Comparison of ENCODE assay signal across 8 cellular contexts in genomic region chr5:143229896-143230675, GRCh38.
DNase-seq lines count a peak whose midpoint lies in the region; ATAC-seq and TF ChIP-seq lines count a peak whose summit lies in the region.

No MANE protein-coding gene starts in this region.

- H3K9me3 ChIP-seq in mucosa of descending colon, result no peaks in the 10 kb centered on the region

- H3K27ac Mint-ChIP-seq in IgD-negative memory B cell, result peak overlapping the region in 1 of 3 donors; percentile 41
- H3K27ac Mint-ChIP-seq in activated naive CD8-positive, alpha-beta T cell treated with anti-CD3 and anti-CD28 coated beads, Interleukin-2, amount 50 U/mL, for 24 hours, result peak overlapping the region; percentile 90

- no peaks in the 10 kb centered on the region for H3K36me3 ChIP-seq in mucosa of descending colon (ENCODE audit: low read depth)

- ATAC-seq in GM21526 (IDR thresholded peaks at IDR 0.05; ENCODE audit: low FRiP score, unreplicated experiment) (peak; percentile 90), mucosa of descending colon (peak; percentile 59)
- peak; percentile 86 for ATAC-seq in activated naive CD8-positive, alpha-beta T cell treated with anti-CD3 and anti-CD28 coated beads, Interleukin-2, amount 50 U/mL, for 24 hours

- peak overlapping the region in 3 of 4 donors; percentile 18 to 87 (median 60) for H3K4me3 Mint-ChIP-seq in IgD-negative memory B cell
- H3K4me3 Mint-ChIP-seq in activated naive CD8-positive, alpha-beta T cell treated with anti-CD3 and anti-CD28 coated beads, Interleukin-2, amount 50 U/mL, for 24 hours, result peak overlapping the region; percentile 66

- no peaks in the 10 kb centered on the region for H3K9me3 Mint-ChIP-seq in IgD-negative memory B cell
- no peaks in the 10 kb centered on the region for H3K9me3 Mint-ChIP-seq in activated naive CD8-positive, alpha-beta T cell treated with anti-CD3 and anti-CD28 coated beads, Interleukin-2, amount 50 U/mL, for 24 hours

- no peak overlapping the region for H3K4me3 ChIP-seq in mucosa of descending colon

- intact Hi-C loops in mucosa of descending colon (cut with DNase I, micrococcal nuclease), result no loop called here

- no peak for TF ChIP-seq CTCF in mucosa of descending colon (IDR thresholded peaks at IDR 0.05)

- no peaks in the 10 kb centered on the region for H3K36me3 Mint-ChIP-seq in IgD-negative memory B cell
- no peaks in the 10 kb centered on the region for H3K36me3 Mint-ChIP-seq in activated naive CD8-positive, alpha-beta T cell treated with anti-CD3 and anti-CD28 coated beads, Interleukin-2, amount 50 U/mL, for 24 hours (ENCODE audit: low read depth)

- DNase-seq in DMS 273 (lab: John Stamatoyannopoulos, UW; ENCODE audit: unreplicated experiment) (peak; percentile 76), DMS 273 treated with DMSO at 0.1 percent for 48 hours (lab: John Stamatoyannopoulos, UW) (no peak), mucosa of descending colon (no peak), inferior parietal cortex (ENCODE audit: extremely low spot score) (no peak), GDM1 (lab: John Stamatoyannopoulos, UW) (no peak)
- DNase-seq in activated naive CD8-positive, alpha-beta T cell treated with anti-CD3 and anti-CD28 coated beads, Interleukin-2, amount 50 U/mL, for 24 hours, result peak; percentile 44

- H3K4me1 ChIP-seq in mucosa of descending colon (ENCODE audit: low read depth), result no peaks in the 10 kb centered on the region

- H3K27me3 Mint-ChIP-seq in IgD-negative memory B cell, result peaks cover 4% of the 10 kb centered on the region
- no peaks in the 10 kb centered on the region for H3K27me3 Mint-ChIP-seq in activated naive CD8-positive, alpha-beta T cell treated with anti-CD3 and anti-CD28 coated beads, Interleukin-2, amount 50 U/mL, for 24 hours

- peaks cover 5 to 8% (median 7%) of the 10 kb centered on the region in 3 donors for H3K4me1 Mint-ChIP-seq in IgD-negative memory B cell
- H3K4me1 Mint-ChIP-seq in activated naive CD8-positive, alpha-beta T cell treated with anti-CD3 and anti-CD28 coated beads, Interleukin-2, amount 50 U/mL, for 24 hours, result peaks cover 38% of the 10 kb centered on the region

Comparison
In these comparisons a context has a peak if more than half of its experiments do, and no peak if none do; other contexts are left out.
1. DNase-seq: peak in DMS 273 (single experiment) and activated naive CD8-positive, alpha-beta T cell treated with anti-CD3 and anti-CD28 coated beads, Interleukin-2, amount 50 U/mL, for 24 hours (single experiment); none in DMS 273 treated with DMSO at 0.1 percent for 48 hours (single experiment), mucosa of descending colon (0 of 3), inferior parietal cortex (single experiment) and GDM1 (single experiment).
2. Peak in every context shown above with its lines, with median percentiles within 50 percentile points of each other: ATAC-seq.